1 cellular context compared by ENCODE assay signal in the genomic region with DNA sequence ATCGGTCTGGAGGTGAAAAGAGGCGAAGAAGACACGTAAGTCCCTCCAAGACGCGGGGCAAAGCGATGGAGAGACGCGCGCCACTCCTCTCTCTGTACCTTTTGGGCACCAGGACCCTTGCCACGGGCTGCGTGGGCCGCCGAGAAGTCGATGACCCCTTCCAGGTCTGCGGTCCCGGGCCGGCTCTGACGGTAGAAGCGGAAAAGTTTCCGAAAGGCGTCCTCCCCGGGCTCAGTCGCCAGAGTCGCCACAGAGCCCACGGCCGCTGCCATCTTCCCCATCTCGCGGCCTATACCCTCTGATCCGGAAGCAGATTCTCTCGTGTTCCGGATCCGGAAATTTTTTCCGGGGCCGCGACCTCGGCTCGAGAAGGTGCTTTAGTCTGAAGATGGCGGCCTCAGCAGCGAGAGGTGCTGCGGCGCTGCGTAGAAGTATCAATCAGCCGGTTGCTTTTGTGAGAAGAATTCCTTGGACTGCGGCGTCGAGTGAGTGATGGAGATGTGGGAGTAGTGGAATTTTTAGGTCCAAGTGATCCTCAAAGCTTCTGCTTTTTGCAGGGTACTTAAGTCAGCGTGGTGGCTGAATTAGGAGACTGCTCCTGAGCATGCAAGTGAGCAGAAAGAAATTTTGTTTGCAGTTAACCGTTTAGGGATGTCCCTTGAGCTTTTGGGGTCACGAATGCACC.
A peak's percentile ranks its signal among the peaks of the same experiment; 100 is the strongest.
TF ChIP-seq lines count a peak whose summit lies in the region.

TSS of gene ALKBH1 (minus strand) at position 300 of the 685 bp plus-strand sequence. CDS start at position 281, 19 bp downstream.
TSS of gene SLIRP (plus strand) at position 380 of the 685 bp plus-strand sequence. CDS start at position 389, 9 bp downstream.

TF ChIP-seq in HepG2, 621 proteins besides CTCF, POLR2A, EP300 and RAD21 (continued from another document and continues in another):
- TF ChIP-seq, protein P1, sequence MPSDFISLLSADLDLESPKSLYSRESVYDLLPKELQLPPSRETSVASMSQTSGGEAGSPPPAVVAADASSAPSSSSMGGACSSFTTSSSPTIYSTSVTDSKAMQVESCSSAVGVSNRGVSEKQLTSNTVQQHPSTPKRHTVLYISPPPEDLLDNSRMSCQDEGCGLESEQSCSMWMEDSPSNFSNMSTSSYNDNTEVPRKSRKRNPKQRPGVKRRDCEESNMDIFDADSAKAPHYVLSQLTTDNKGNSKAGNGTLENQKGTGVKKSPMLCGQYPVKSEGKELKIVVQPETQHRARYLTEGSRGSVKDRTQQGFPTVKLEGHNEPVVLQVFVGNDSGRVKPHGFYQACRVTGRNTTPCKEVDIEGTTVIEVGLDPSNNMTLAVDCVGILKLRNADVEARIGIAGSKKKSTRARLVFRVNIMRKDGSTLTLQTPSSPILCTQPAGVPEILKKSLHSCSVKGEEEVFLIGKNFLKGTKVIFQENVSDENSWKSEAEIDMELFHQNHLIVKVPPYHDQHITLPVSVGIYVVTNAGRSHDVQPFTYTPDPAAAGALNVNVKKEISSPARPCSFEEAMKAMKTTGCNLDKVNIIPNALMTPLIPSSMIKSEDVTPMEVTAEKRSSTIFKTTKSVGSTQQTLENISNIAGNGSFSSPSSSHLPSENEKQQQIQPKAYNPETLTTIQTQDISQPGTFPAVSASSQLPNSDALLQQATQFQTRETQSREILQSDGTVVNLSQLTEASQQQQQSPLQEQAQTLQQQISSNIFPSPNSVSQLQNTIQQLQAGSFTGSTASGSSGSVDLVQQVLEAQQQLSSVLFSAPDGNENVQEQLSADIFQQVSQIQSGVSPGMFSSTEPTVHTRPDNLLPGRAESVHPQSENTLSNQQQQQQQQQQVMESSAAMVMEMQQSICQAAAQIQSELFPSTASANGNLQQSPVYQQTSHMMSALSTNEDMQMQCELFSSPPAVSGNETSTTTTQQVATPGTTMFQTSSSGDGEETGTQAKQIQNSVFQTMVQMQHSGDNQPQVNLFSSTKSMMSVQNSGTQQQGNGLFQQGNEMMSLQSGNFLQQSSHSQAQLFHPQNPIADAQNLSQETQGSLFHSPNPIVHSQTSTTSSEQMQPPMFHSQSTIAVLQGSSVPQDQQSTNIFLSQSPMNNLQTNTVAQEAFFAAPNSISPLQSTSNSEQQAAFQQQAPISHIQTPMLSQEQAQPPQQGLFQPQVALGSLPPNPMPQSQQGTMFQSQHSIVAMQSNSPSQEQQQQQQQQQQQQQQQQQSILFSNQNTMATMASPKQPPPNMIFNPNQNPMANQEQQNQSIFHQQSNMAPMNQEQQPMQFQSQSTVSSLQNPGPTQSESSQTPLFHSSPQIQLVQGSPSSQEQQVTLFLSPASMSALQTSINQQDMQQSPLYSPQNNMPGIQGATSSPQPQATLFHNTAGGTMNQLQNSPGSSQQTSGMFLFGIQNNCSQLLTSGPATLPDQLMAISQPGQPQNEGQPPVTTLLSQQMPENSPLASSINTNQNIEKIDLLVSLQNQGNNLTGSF (CRISPR knock-in tag; IDR thresholded peaks at IDR 0.05): 0 out of 2 replicates have a peak, but pooled peaks have one; percentile 42
- TF ChIP-seq MAF1 (CRISPR knock-in tag; IDR thresholded peaks at IDR 0.05; ENCODE audit: borderline replicate concordance) (peak; percentile 65), CENPT (CRISPR knock-in tag; IDR thresholded peaks at IDR 0.05; ENCODE audit: low read depth) (no peak), ZNF556 (CRISPR knock-in tag; IDR thresholded peaks at IDR 0.05; ENCODE audit: borderline replicate concordance) (no peak), YEATS4 (CRISPR knock-in tag; IDR thresholded peaks at IDR 0.05; ENCODE audit: borderline replicate concordance) (peak; percentile 77), ZNF362 (CRISPR knock-in tag; IDR thresholded peaks at IDR 0.05; ENCODE audit: borderline replicate concordance) (peak; percentile 11; the same call in 1 of the 2 replicates), SIX1 (CRISPR knock-in tag; IDR thresholded peaks at IDR 0.05; ENCODE audit: borderline replicate concordance) (peak; percentile 23; the same call in 1 of the 2 replicates), ZSCAN25 (CRISPR knock-in tag; IDR thresholded peaks at IDR 0.05) (0 out of 2 replicates have a peak, but pooled peaks have one; percentile 34), ZNF800 (CRISPR knock-in tag; IDR thresholded peaks at IDR 0.05) (peak; percentile 59; the same call in 1 of the 2 replicates), ZNF224 (CRISPR knock-in tag; IDR thresholded peaks at IDR 0.05) (0 out of 2 replicates have a peak, but pooled peaks have one; percentile 67), HOXD1 (CRISPR knock-in tag; IDR thresholded peaks at IDR 0.05) (peak; percentile 35; the same call in 1 of the 2 replicates), NFATC3 (CRISPR knock-in tag; IDR thresholded peaks at IDR 0.05) (0 out of 2 replicates have a peak, but pooled peaks have one; percentile 46), ZMAT3 (CRISPR knock-in tag; conservative IDR thresholded peaks at IDR 0.05) (no peak), PRDM15 (CRISPR knock-in tag; IDR thresholded peaks at IDR 0.05) (no peak), ZNF660 (CRISPR knock-in tag; IDR thresholded peaks at IDR 0.05; ENCODE audit: borderline replicate concordance, low read depth) (no peak), NR1H2 (CRISPR knock-in tag; IDR thresholded peaks at IDR 0.05; ENCODE audit: borderline replicate concordance, low read depth) (no peak), GATAD2A (CRISPR knock-in tag; IDR thresholded peaks at IDR 0.05) (peak; percentile 22; the same call in 1 of the 2 replicates), ZFYVE20 (CRISPR knock-in tag; IDR thresholded peaks at IDR 0.05; ENCODE audit: borderline replicate concordance, low read depth) (no peak), ZFP1 (CRISPR knock-in tag; IDR thresholded peaks at IDR 0.05) (no peak), ZNF501 (CRISPR knock-in tag; IDR thresholded peaks at IDR 0.05) (peak; percentile 82), MLLT10 (CRISPR knock-in tag; IDR thresholded peaks at IDR 0.05) (no peak), ZNF572 (CRISPR knock-in tag; IDR thresholded peaks at IDR 0.05) (peak; percentile 59; the same call in 1 of the 2 replicates), FOXO1 (CRISPR knock-in tag; IDR thresholded peaks at IDR 0.05) (0 out of 2 replicates have a peak, but pooled peaks have one; percentile 43), GFI1 (CRISPR knock-in tag; IDR thresholded peaks at IDR 0.05; ENCODE audit: borderline replicate concordance) (0 out of 2 replicates have a peak, but pooled peaks have one; percentile 27), ZEB1 (IDR thresholded peaks at IDR 0.05; ENCODE audit: insufficient replicate concordance, low read depth) (peak; percentile 73), ELF4 (CRISPR knock-in tag; IDR thresholded peaks at IDR 0.05; ENCODE audit: borderline replicate concordance) (peak; percentile 53; the same call in 1 of the 2 replicates), ZNF614 (CRISPR knock-in tag; IDR thresholded peaks at IDR 0.05; ENCODE audit: borderline replicate concordance) (no peak)
- TF ChIP-seq, protein P2, sequence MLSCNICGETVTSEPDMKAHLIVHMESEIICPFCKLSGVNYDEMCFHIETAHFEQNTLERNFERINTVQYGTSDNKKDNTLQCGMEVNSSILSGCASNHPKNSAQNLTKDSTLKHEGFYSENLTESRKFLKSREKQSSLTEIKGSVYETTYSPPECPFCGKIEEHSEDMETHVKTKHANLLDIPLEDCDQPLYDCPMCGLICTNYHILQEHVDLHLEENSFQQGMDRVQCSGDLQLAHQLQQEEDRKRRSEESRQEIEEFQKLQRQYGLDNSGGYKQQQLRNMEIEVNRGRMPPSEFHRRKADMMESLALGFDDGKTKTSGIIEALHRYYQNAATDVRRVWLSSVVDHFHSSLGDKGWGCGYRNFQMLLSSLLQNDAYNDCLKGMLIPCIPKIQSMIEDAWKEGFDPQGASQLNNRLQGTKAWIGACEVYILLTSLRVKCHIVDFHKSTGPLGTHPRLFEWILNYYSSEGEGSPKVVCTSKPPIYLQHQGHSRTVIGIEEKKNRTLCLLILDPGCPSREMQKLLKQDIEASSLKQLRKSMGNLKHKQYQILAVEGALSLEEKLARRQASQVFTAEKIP (CRISPR knock-in tag; IDR thresholded peaks at IDR 0.05; ENCODE audit: borderline replicate concordance): no peak
- TF ChIP-seq, protein P3, sequence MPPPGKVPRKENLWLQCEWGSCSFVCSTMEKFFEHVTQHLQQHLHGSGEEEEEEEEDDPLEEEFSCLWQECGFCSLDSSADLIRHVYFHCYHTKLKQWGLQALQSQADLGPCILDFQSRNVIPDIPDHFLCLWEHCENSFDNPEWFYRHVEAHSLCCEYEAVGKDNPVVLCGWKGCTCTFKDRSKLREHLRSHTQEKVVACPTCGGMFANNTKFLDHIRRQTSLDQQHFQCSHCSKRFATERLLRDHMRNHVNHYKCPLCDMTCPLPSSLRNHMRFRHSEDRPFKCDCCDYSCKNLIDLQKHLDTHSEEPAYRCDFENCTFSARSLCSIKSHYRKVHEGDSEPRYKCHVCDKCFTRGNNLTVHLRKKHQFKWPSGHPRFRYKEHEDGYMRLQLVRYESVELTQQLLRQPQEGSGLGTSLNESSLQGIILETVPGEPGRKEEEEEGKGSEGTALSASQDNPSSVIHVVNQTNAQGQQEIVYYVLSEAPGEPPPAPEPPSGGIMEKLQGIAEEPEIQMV (CRISPR knock-in tag; IDR thresholded peaks at IDR 0.05; ENCODE audit: low read depth): no peak
- TF ChIP-seq, protein P4, sequence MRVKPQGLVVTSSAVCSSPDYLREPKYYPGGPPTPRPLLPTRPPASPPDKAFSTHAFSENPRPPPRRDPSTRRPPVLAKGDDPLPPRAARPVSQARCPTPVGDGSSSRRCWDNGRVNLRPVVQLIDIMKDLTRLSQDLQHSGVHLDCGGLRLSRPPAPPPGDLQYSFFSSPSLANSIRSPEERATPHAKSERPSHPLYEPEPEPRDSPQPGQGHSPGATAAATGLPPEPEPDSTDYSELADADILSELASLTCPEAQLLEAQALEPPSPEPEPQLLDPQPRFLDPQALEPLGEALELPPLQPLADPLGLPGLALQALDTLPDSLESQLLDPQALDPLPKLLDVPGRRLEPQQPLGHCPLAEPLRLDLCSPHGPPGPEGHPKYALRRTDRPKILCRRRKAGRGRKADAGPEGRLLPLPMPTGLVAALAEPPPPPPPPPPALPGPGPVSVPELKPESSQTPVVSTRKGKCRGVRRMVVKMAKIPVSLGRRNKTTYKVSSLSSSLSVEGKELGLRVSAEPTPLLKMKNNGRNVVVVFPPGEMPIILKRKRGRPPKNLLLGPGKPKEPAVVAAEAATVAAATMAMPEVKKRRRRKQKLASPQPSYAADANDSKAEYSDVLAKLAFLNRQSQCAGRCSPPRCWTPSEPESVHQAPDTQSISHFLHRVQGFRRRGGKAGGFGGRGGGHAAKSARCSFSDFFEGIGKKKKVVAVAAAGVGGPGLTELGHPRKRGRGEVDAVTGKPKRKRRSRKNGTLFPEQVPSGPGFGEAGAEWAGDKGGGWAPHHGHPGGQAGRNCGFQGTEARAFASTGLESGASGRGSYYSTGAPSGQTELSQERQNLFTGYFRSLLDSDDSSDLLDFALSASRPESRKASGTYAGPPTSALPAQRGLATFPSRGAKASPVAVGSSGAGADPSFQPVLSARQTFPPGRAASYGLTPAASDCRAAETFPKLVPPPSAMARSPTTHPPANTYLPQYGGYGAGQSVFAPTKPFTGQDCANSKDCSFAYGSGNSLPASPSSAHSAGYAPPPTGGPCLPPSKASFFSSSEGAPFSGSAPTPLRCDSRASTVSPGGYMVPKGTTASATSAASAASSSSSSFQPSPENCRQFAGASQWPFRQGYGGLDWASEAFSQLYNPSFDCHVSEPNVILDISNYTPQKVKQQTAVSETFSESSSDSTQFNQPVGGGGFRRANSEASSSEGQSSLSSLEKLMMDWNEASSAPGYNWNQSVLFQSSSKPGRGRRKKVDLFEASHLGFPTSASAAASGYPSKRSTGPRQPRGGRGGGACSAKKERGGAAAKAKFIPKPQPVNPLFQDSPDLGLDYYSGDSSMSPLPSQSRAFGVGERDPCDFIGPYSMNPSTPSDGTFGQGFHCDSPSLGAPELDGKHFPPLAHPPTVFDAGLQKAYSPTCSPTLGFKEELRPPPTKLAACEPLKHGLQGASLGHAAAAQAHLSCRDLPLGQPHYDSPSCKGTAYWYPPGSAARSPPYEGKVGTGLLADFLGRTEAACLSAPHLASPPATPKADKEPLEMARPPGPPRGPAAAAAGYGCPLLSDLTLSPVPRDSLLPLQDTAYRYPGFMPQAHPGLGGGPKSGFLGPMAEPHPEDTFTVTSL (CRISPR knock-in tag; IDR thresholded peaks at IDR 0.05; ENCODE audit: borderline replicate concordance): 0 out of 2 replicates have a peak, but pooled peaks have one; percentile 42
